In the genomic region with DNA sequence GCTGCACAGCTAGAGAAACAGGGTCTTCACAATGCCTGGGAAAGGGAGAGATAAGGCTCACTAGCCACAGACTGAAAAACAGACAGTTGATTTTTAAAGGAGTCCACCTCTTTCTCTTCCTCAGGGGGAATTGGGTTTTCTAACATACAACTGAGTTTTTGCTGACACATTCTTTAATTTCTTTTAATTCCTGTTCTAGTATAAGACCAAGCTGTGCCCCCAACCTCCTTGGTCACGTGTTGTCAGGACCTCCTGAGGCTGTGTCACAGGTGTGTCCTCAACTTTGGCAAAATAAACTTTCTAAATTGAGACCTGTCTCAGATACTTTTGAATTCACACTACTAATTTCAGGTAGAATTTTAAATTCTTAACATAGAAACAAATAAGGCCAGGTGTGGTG, we compare ENCODE assay signal across 30 cellular contexts. TPM values are rescaled to one million over a fixed set of nuclear protein-coding genes. Genes with fewer than 3 reads are reported as not detected.
"Had no signal": no experiment of that assay in that cellular context is flagged by ENCODE, and none has a peak within 500 bp of the region (broad histone marks: within the 10 kb centered on the region; RNA-seq: fewer than 3 reads in every experiment).

No MANE protein-coding gene starts in this region.

- H3K9me3 ChIP-seq: SJCRH30 had no signal

- H3K36me3 ChIP-seq: ascending aorta, cardiac muscle cell, SJCRH30 had no signal

- H3K36me3 Mint-ChIP-seq: activated naive CD8-positive, alpha-beta T cell treated with anti-CD3 and anti-CD28 coated beads, Interleukin-2, amount 10 ng/mL, durations not matched to agents 7 days and 5 days had no signal

- H3K4me1 Mint-ChIP-seq: activated CD4-positive, alpha-beta T cell treated with anti-CD3 and anti-CD28 coated beads for 36 hours; activated CD4-positive, alpha-beta T cell treated with anti-CD3 and anti-CD28 coated beads, Interleukin-2, amount 10 ng/mL, durations not matched to agents 7 days and 5 days; activated naive CD4-positive, alpha-beta T cell treated with anti-CD3 and anti-CD28 coated beads, Interleukin-2, amount 50 U/mL, for 24 hours; activated naive CD8-positive, alpha-beta T cell treated with anti-CD3 and anti-CD28 coated beads, Interleukin-2, amount 10 ng/mL, durations not matched to agents 7 days and 5 days; central memory CD8-positive, alpha-beta T cell; WTC11 had no signal

- ATAC-seq: activated CD4-positive, alpha-beta T cell treated with anti-CD3 and anti-CD28 coated beads for 36 hours; activated CD4-positive, CD25-positive, alpha-beta regulatory T cell treated with anti-CD3 and anti-CD28 coated beads, Interleukin-2, amount 50 U/mL, for 24 hours; activated CD8-positive, alpha-beta T cell treated with anti-CD3 and anti-CD28 coated beads, Interleukin-2, amount 10 ng/mL, durations not matched to agents 7 days and 5 days; WTC11 had no signal

- H3K27me3 ChIP-seq: ascending aorta, cardiac muscle cell, SJCRH30 had no signal

- H3K9me3 Mint-ChIP-seq: activated naive CD4-positive, alpha-beta T cell treated with anti-CD3 and anti-CD28 coated beads, Interleukin-2, amount 50 U/mL, for 24 hours; activated T-cell treated with anti-CD3 and anti-CD28 coated beads, Interleukin-2, amount 50 U/mL, for 24 hours; central memory CD8-positive, alpha-beta T cell had no signal

- H3K4me3 Mint-ChIP-seq: activated CD4-positive, alpha-beta T cell treated with anti-CD3 and anti-CD28 coated beads for 36 hours; activated CD4-positive, alpha-beta T cell treated with anti-CD3 and anti-CD28 coated beads, Interleukin-2, amount 10 ng/mL, durations not matched to agents 7 days and 5 days; activated CD8-positive, alpha-beta T cell treated with anti-CD3 and anti-CD28 coated beads, Interleukin-2, amount 10 ng/mL, durations not matched to agents 7 days and 5 days; activated naive CD4-positive, alpha-beta T cell treated with anti-CD3 and anti-CD28 coated beads, Interleukin-2, amount 50 U/mL, for 24 hours; activated naive CD8-positive, alpha-beta T cell treated with anti-CD3 and anti-CD28 coated beads, Interleukin-2, amount 10 ng/mL, durations not matched to agents 7 days and 5 days; activated T-cell treated with anti-CD3 and anti-CD28 coated beads, Interleukin-2, amount 50 U/mL, for 24 hours; central memory CD8-positive, alpha-beta T cell; WTC11 had no signal

- H3K27ac ChIP-seq: cardiac muscle cell, SJCRH30, SK-N-MC had no signal

- H3K27me3 Mint-ChIP-seq: activated CD4-positive, alpha-beta T cell treated with anti-CD3 and anti-CD28 coated beads, Interleukin-2, amount 10 ng/mL, durations not matched to agents 7 days and 5 days; activated naive CD8-positive, alpha-beta T cell treated with anti-CD3 and anti-CD28 coated beads, Interleukin-2, amount 10 ng/mL, durations not matched to agents 7 days and 5 days; central memory CD8-positive, alpha-beta T cell had no signal

- H3K27ac Mint-ChIP-seq: activated CD4-positive, alpha-beta T cell treated with anti-CD3 and anti-CD28 coated beads for 36 hours; activated CD4-positive, alpha-beta T cell treated with anti-CD3 and anti-CD28 coated beads, Interleukin-2, amount 10 ng/mL, durations not matched to agents 7 days and 5 days; activated CD8-positive, alpha-beta T cell treated with anti-CD3 and anti-CD28 coated beads, Interleukin-2, amount 10 ng/mL, durations not matched to agents 7 days and 5 days; activated naive CD4-positive, alpha-beta T cell treated with anti-CD3 and anti-CD28 coated beads, Interleukin-2, amount 50 U/mL, for 24 hours; activated naive CD8-positive, alpha-beta T cell treated with anti-CD3 and anti-CD28 coated beads, Interleukin-2, amount 10 ng/mL, durations not matched to agents 7 days and 5 days; activated T-cell treated with anti-CD3 and anti-CD28 coated beads, Interleukin-2, amount 50 U/mL, for 24 hours; activated T-helper 2 cell treated with anti-CD3 and anti-CD28 coated beads, Interferon-gamma antibody, Interleukin-2, Interleukin-4, amounts not matched to agents 10 μg/mL and 5 μg/mL and 100 μg/mL, durations not matched to agents 14 hours and 24 hours and 36 hours; WTC11 had no signal

- DNase-seq: activated CD4-positive, alpha-beta T cell treated with anti-CD3 and anti-CD28 coated beads for 36 hours; activated CD4-positive, alpha-beta T cell treated with anti-CD3 and anti-CD28 coated beads, Interleukin-2, amount 10 ng/mL, durations not matched to agents 7 days and 5 days; activated CD4-positive, alpha-beta T cell treated with anti-CD3 and anti-CD28 coated beads, Interleukin-2, amount 50 U/mL, for 48 hours; activated CD8-positive, alpha-beta T cell treated with anti-CD3 and anti-CD28 coated beads, Interleukin-2, amount 10 ng/mL, durations not matched to agents 7 days and 5 days; activated gamma-delta T cell; activated naive CD4-positive, alpha-beta T cell treated with Interleukin-2 at 50 U/mL for 16 hours; activated naive CD8-positive, alpha-beta T cell treated with anti-CD3 and anti-CD28 coated beads, Interleukin-2, amount 10 ng/mL, durations not matched to agents 7 days and 5 days; activated T-cell treated with anti-CD3 and anti-CD28 coated beads, Interleukin-2, amount 50 U/mL, for 24 hours; amygdala; Karpas-422; NCI-H1105; NCI-H1417 treated with DMSO at 0.1 percent for 48 hours; NCI-H1930; NCI-H2081 treated with DMSO at 0.1 percent for 48 hours; NCI-H345; NCI-H524 treated with DMSO at 0.1 percent for 48 hours; SHP77; SJCRH30 had no signal

- H3K4me1 ChIP-seq: SJCRH30 had no signal

- H3K4me3 ChIP-seq: cardiac muscle cell, SJCRH30, SK-N-MC had no signal

RNA-seq across cellular contexts. Expression of gene ZNF492, which starts 12.1 kb away (rescaled TPM):
- total RNA-seq: cardiac muscle cell, chondrocyte, MCF 10A, NCI-H460, OCI-LY7 had no signal
- polyA plus RNA-seq: cardiac muscle cell had no signal
